In genomic region chr17:50803676-50804075, GRCh38 we compare ENCODE assay signal across 22 cellular contexts. TPM values are rescaled to one million over a fixed set of nuclear protein-coding genes. Genes with fewer than 3 reads are reported as not detected.
"Had no signal": no experiment of that assay in that cellular context is flagged by ENCODE, and none has a peak within 500 bp of the region (broad histone marks: within the 10 kb centered on the region; RNA-seq: fewer than 3 reads in every experiment).

No MANE protein-coding gene starts in this region.

- H3K9me3 Mint-ChIP-seq: activated naive CD4-positive, alpha-beta T cell treated with anti-CD3 and anti-CD28 coated beads for 36 hours; activated T-helper 2 cell treated with anti-CD3 and anti-CD28 coated beads, Interferon-gamma antibody, Interleukin-2, Interleukin-4, amounts not matched to agents 10 μg/mL and 5 μg/mL and 100 μg/mL, durations not matched to agents 14 hours and 24 hours and 36 hours had no signal

- H3K4me1 ChIP-seq: spleen, stomach, testis, upper lobe of left lung had no signal

- H3K36me3 ChIP-seq: cardiac muscle cell, esophagus muscularis mucosa, ovary, spleen, stomach, upper lobe of left lung had no signal

- H3K4me3 Mint-ChIP-seq: activated naive CD4-positive, alpha-beta T cell treated with anti-CD3 and anti-CD28 coated beads for 36 hours had no signal

- H3K27ac ChIP-seq: cardiac muscle cell, dorsolateral prefrontal cortex, esophagus muscularis mucosa, ovary, spleen, stomach, testis, upper lobe of left lung had no signal

- H3K27me3 ChIP-seq: cardiac muscle cell, dorsolateral prefrontal cortex, esophagus muscularis mucosa, ovary, spleen, stomach, testis, upper lobe of left lung had no signal

- ATAC-seq: left ventricle myocardium superior, sciatic nerve had no signal

- H3K9me3 ChIP-seq: esophagus muscularis mucosa, ovary, spleen, stomach, testis, upper lobe of left lung had no signal

- DNase-seq: activated CD4-positive, alpha-beta T cell treated with anti-CD3 and anti-CD28 coated beads, Interleukin-2, amount 50 U/mL, for 48 hours; activated CD4-positive, CD25-positive, alpha-beta regulatory T cell treated with anti-CD3 and anti-CD28 coated beads, Interleukin-2, amount 50 U/mL, for 72 hours; activated naive CD4-positive, alpha-beta T cell treated with anti-CD3 and anti-CD28 coated beads for 36 hours; dorsolateral prefrontal cortex; kidney glomerular epithelial cell; left ventricle myocardium superior; mesenchymal stem cell; ovary; spleen; stomach; SW 1271; testis; upper lobe of left lung had no signal

- H3K27ac Mint-ChIP-seq: activated naive CD4-positive, alpha-beta T cell treated with anti-CD3 and anti-CD28 coated beads for 36 hours; activated T-helper 2 cell treated with anti-CD3 and anti-CD28 coated beads, Interferon-gamma antibody, Interleukin-2, Interleukin-4, amounts not matched to agents 10 μg/mL and 5 μg/mL and 100 μg/mL, durations not matched to agents 14 hours and 24 hours and 36 hours had no signal

- H3K4me3 ChIP-seq: cardiac muscle cell, dorsolateral prefrontal cortex, esophagus muscularis mucosa, ovary, spleen, stomach, testis, upper lobe of left lung had no signal

RNA-seq across cellular contexts. Expression of gene WFIKKN2, which starts 31.7 kb away (rescaled TPM):
- total RNA-seq: activated naive CD4-positive, alpha-beta T cell treated with anti-CD3 and anti-CD28 coated beads for 36 hours; activated T-helper 2 cell treated with anti-CD3 and anti-CD28 coated beads, Interferon-gamma antibody, Interleukin-2, Interleukin-4, amounts not matched to agents 10 μg/mL and 5 μg/mL and 100 μg/mL, durations not matched to agents 14 hours and 24 hours and 36 hours; cardiac muscle cell; glomerular endothelial cell; pulmonary artery endothelial cell; T-helper 2 cell treated with Interferon-gamma antibody and Interleukin-4, amounts not matched to agents 100 ng/mL and 5 ng/mL, for 36 hours had no signal
- polyA plus RNA-seq: neural cell had no signal

RNA-seq across cellular contexts. Expression of gene ANKRD40CL, which starts 36.4 kb away (rescaled TPM):
- total RNA-seq: activated naive CD4-positive, alpha-beta T cell treated with anti-CD3 and anti-CD28 coated beads for 36 hours; activated T-helper 2 cell treated with anti-CD3 and anti-CD28 coated beads, Interferon-gamma antibody, Interleukin-2, Interleukin-4, amounts not matched to agents 10 μg/mL and 5 μg/mL and 100 μg/mL, durations not matched to agents 14 hours and 24 hours and 36 hours; astrocyte; cardiac muscle cell; glomerular endothelial cell; left ventricle myocardium superior; ovary; pulmonary artery endothelial cell; sciatic nerve; spleen; T-helper 2 cell treated with Interferon-gamma antibody and Interleukin-4, amounts not matched to agents 100 ng/mL and 5 ng/mL, for 36 hours; testis; upper lobe of left lung had no signal
- polyA plus RNA-seq: cardiac muscle cell, neural cell, ovary, spleen had no signal
